Comparison of ENCODE assay signal across 24 cellular contexts in genomic region chr1:177103005-177103404, GRCh38.
"Had no signal": no experiment of that assay in that cellular context is flagged by ENCODE, and none has a peak within 500 bp of the region (broad histone marks: within the 10 kb centered on the region; RNA-seq: fewer than 3 reads in every experiment).

No MANE protein-coding gene starts in this region.

- H3K36me3 ChIP-seq: gastrocnemius medialis, heart left ventricle, left lung, neutrophil, pancreas, sigmoid colon, suprapubic skin, transverse colon, vagina had no signal

- DNase-seq: dermis blood vessel endothelial cell; effector memory CD8-positive, alpha-beta T cell; erythroblast; foreskin fibroblast; gastrocnemius medialis; heart left ventricle; left cardiac atrium; left lung; mesenchymal stem cell; midbrain; naive thymus-derived CD8-positive, alpha-beta T cell; pancreas; right cardiac atrium; sigmoid colon; stimulated activated CD4-positive, alpha-beta T cell treated with anti-CD3 and anti-CD28 coated beads, Interleukin-2, amount 100 ng/mL, for 24 hours; stimulated activated CD4-positive, alpha-beta T cell treated with anti-CD3 and anti-CD28 coated beads, Interleukin-4, amount 100 ng/mL, for 24 hours; transverse colon had no signal

- H3K79me2 ChIP-seq: hepatocyte had no signal

- H3K9me3 ChIP-seq: gastrocnemius medialis, heart left ventricle, left lung, neutrophil, pancreas, sigmoid colon, suprapubic skin, transverse colon, vagina had no signal

- H3K27ac ChIP-seq: coronary artery, gastrocnemius medialis, heart left ventricle, hepatocyte, left lung, neutrophil, pancreas, sigmoid colon, suprapubic skin, transverse colon, vagina had no signal

- H3K4me1 Mint-ChIP-seq: stimulated activated effector memory CD8-positive, alpha-beta T cell treated with anti-CD3 and anti-CD28 coated beads, Interleukin-12 subunit alpha, Interleukin-12 subunit beta, amount 100 ng/mL, for 72 hours had no signal

- H3K4me2 ChIP-seq: hepatocyte had no signal

- H3K4me3 ChIP-seq: coronary artery, gastrocnemius medialis, heart left ventricle, hepatocyte, left lung, pancreas, sigmoid colon, suprapubic skin, transverse colon, vagina had no signal

- H3K27ac Mint-ChIP-seq: effector memory CD8-positive, alpha-beta T cell; naive thymus-derived CD8-positive, alpha-beta T cell; stimulated activated effector memory CD8-positive, alpha-beta T cell treated with anti-CD3 and anti-CD28 coated beads, Interleukin-12 subunit alpha, Interleukin-12 subunit beta, amount 100 ng/mL, for 72 hours; stimulated activated naive CD8-positive, alpha-beta T cell treated with anti-CD3 and anti-CD28 coated beads, Interleukin-15, Interleukin-2, amounts not matched to agents 100 ng/mL and 50 ng/mL, for 24 hours had no signal

- H2AFZ ChIP-seq: hepatocyte had no signal

- H3K36me3 Mint-ChIP-seq: naive thymus-derived CD8-positive, alpha-beta T cell; stimulated activated effector memory CD8-positive, alpha-beta T cell treated with anti-CD3 and anti-CD28 coated beads, Interleukin-12 subunit alpha, Interleukin-12 subunit beta, amount 100 ng/mL, for 72 hours had no signal

- ATAC-seq: effector memory CD8-positive, alpha-beta T cell; gastrocnemius medialis; heart left ventricle; left cardiac atrium; left lung; naive thymus-derived CD8-positive, alpha-beta T cell; pancreas; right cardiac atrium; stimulated activated effector memory CD8-positive, alpha-beta T cell treated with anti-CD3 and anti-CD28 coated beads, Interleukin-12 subunit alpha, Interleukin-12 subunit beta, amount 100 ng/mL, for 72 hours had no signal

- H3K27me3 Mint-ChIP-seq: effector memory CD8-positive, alpha-beta T cell had no signal

- H3K4me3 Mint-ChIP-seq: effector memory CD8-positive, alpha-beta T cell; naive thymus-derived CD8-positive, alpha-beta T cell; stimulated activated effector memory CD8-positive, alpha-beta T cell treated with anti-CD3 and anti-CD28 coated beads, Interleukin-12 subunit alpha, Interleukin-12 subunit beta, amount 100 ng/mL, for 72 hours; stimulated activated naive CD8-positive, alpha-beta T cell treated with anti-CD3 and anti-CD28 coated beads, Interleukin-15, Interleukin-2, amounts not matched to agents 100 ng/mL and 50 ng/mL, for 24 hours had no signal

- H3K27me3 ChIP-seq: gastrocnemius medialis, heart left ventricle, hepatocyte, left lung, neutrophil, pancreas, sigmoid colon, suprapubic skin, transverse colon, vagina had no signal

- H3K4me1 ChIP-seq: gastrocnemius medialis, heart left ventricle, left lung, pancreas, sigmoid colon, suprapubic skin, transverse colon, vagina had no signal
